Comparison of ENCODE assay signal across 15 cellular contexts in genomic region chr3:47890037-47890831, GRCh38.
DNase-seq lines count a peak whose midpoint lies in the region; ATAC-seq and TF ChIP-seq lines count a peak whose summit lies in the region.
"Had no signal": no experiment of that assay in that cellular context is flagged by ENCODE, and none has a peak within 500 bp of the region (broad histone marks: within the 10 kb centered on the region; RNA-seq: fewer than 3 reads in every experiment).

No MANE protein-coding gene starts in this region.

- H3K36me3 Mint-ChIP-seq in endodermal cell (ENCODE audit: low read depth), result peaks cover 42% of the 10 kb centered on the region

- H3K4me2 ChIP-seq in IMR-90 (ENCODE audit: low read depth, low read length) (no peak overlapping the region), mesenchymal stem cell (ENCODE audit: low read length, poor library complexity, severe bottlenecking) (no peak overlapping the region)

- H3K14ac ChIP-seq in IMR-90 (replicated peaks; ENCODE audit: low read depth, low read length) (no peak overlapping the region; the same call in 1 of the 2 replicates), mesenchymal stem cell (ENCODE audit: low read length in 2 of 2) (no peak overlapping the region)

- H4K5ac ChIP-seq in IMR-90 (ENCODE audit: low read depth, low read length), result peak overlapping the region; percentile 94; the same call in 1 of the 2 replicates

- H3K9me3 Mint-ChIP-seq in endodermal cell, result peaks cover 2% of the 10 kb centered on the region

- H2AK5ac ChIP-seq in IMR-90 (ENCODE audit: low read depth, low read length) (no peak overlapping the region), mesenchymal stem cell (ENCODE audit: low read length, severe bottlenecking) (no peak overlapping the region)

- BruUV-seq in IMR-90 (replicated peaks; lab: Mats Ljungman, UMichigan), result no TSS peak

- H3K9me3 ChIP-seq in IMR-90 (ENCODE audit: control insufficient read depth, insufficient read depth, low read length) (no peaks in the 10 kb centered on the region), endodermal cell (ENCODE audit: control insufficient read depth, low read length) (peaks cover 12% of the 10 kb centered on the region), mesenchymal stem cell (ENCODE audit: control insufficient read depth, low read length) (no peaks in the 10 kb centered on the region), stomach smooth muscle (ENCODE audit: control insufficient read depth in 2 of 2, low read length in 2 of 2) (no peaks in the 10 kb centered on the region), colonic mucosa (no peaks in the 10 kb centered on the region)
- H3K9me3 ChIP-seq: BE2C had no signal

- H2AFZ ChIP-seq in IMR-90 (replicated peaks; ENCODE audit: low read length, poor library complexity), result no peak overlapping the region
- no peak overlapping the region for H2AFZ ChIP-seq in mesenchymal stem cell (ENCODE audit: low read depth, low read length)

- H3K27me3 Mint-ChIP-seq in endodermal cell (ENCODE audit: insufficient read depth), result no peaks in the 10 kb centered on the region

- no CpG with 5 or more reads among the region's 3 CpGs for WGBS in IMR-90 (ENCODE audit: extremely low coverage in 2 of 2, insufficient read length in 1 of 2), 2 experiments
- 60 to 62% methylated on average over 1 to 3 of the region's 3 CpGs for WGBS in endodermal cell (ENCODE audit: insufficient coverage in 1 of 2, insufficient read length in 1 of 2), 2 experiments
- 100% methylated on average over 1 of the region's 3 CpGs for WGBS in mesenchymal stem cell

- H3K27me3 ChIP-seq in IMR-90 (ENCODE audit: control insufficient read depth, insufficient read depth, low read length) (no peaks in the 10 kb centered on the region), endodermal cell (ENCODE audit: control insufficient read depth, insufficient read depth, low read length, poor library complexity, severe bottlenecking) (no peaks in the 10 kb centered on the region), mesenchymal stem cell (ENCODE audit: control insufficient read depth in 1 of 2, insufficient read depth in 1 of 2, low read length in 2 of 2) (no peaks in the 10 kb centered on the region), stomach smooth muscle (ENCODE audit: control insufficient read depth in 1 of 2, insufficient read depth in 2 of 2, low read length in 2 of 2) (no peaks in the 10 kb centered on the region), colonic mucosa (no peaks in the 10 kb centered on the region)
- H3K27me3 ChIP-seq: BE2C, brain microvascular endothelial cell had no signal

- CTCF ChIA-PET in IMR-90 (lab: Yijun Ruan, JAX), result interaction anchor here (0.9 kb wide), 1 partner anchor 31 kb away, joined by 3 read pairs; no protein-coding TSS in a partner anchor

- no peak overlapping the region for H2AK9ac ChIP-seq in IMR-90 (replicated peaks; ENCODE audit: low read depth, low read length, poor library complexity)

- H3K9me1 ChIP-seq in IMR-90 (ENCODE audit: insufficient read depth, low read length), result peaks cover 18% of the 10 kb centered on the region

- dilution Hi-C loops in IMR-90 (cut with HindIII; ENCODE audit: low sequenced_read_pairs, unreplicated experiment), result no loop called here

- TF ChIP-seq POLR2A in IMR-90 (IDR thresholded peaks at IDR 0.05; ENCODE audit: low read depth, low read length), result no peak

- H2BK12ac ChIP-seq in mesenchymal stem cell (ENCODE audit: low read length in 2 of 2), result no peak overlapping the region

- H2BK120ac ChIP-seq in IMR-90 (ENCODE audit: low read depth, low read length) (no peak overlapping the region), mesenchymal stem cell (ENCODE audit: low read depth, low read length) (no peak overlapping the region)

- H3K27ac ChIP-seq in IMR-90 (ENCODE audit: insufficient read depth, low read length), result peak overlapping the region; percentile 42; the same call in 1 of the 2 replicates
- H3K27ac ChIP-seq in endodermal cell (ENCODE audit: low read depth, low read length), result peak overlapping the region; percentile 99
- H3K27ac ChIP-seq in mesenchymal stem cell (ENCODE audit: low read length, poor library complexity, severe bottlenecking), result no peak overlapping the region
- peak overlapping the region; percentile 79 for H3K27ac ChIP-seq in stomach smooth muscle (ENCODE audit: low read length)
- no peak overlapping the region for H3K27ac ChIP-seq in colonic mucosa
- H3K27ac ChIP-seq: brain microvascular endothelial cell had no signal

- H4K91ac ChIP-seq in IMR-90 (ENCODE audit: insufficient read depth, low read depth, low read length), result no peak overlapping the region
- H4K91ac ChIP-seq in mesenchymal stem cell (ENCODE audit: low read length), result no peak overlapping the region

- no peak overlapping the region for H3K4me3 ChIP-seq in IMR-90 (ENCODE audit: insufficient read depth, low read depth, low read length)
- peak overlapping the region; percentile 57 for H3K4me3 ChIP-seq in endodermal cell (ENCODE audit: low read length)
- peak overlapping the region in 1 of 2 experiments; percentile 12 for H3K4me3 ChIP-seq in mesenchymal stem cell (ENCODE audit: insufficient read depth in 1 of 2, low read depth in 1 of 2, low read length in 2 of 2)
- H3K4me3 ChIP-seq in stomach smooth muscle (ENCODE audit: low read length in 2 of 2), result peak overlapping the region; percentile 3 to 40
- H3K4me3 ChIP-seq in colonic mucosa, result no peak overlapping the region

- H3K9ac ChIP-seq in IMR-90 (ENCODE audit: low read depth, low read length) (peak overlapping the region; percentile 56; the same call in 1 of the 2 replicates), endodermal cell (ENCODE audit: extremely low read depth, low read length, poor library complexity, severe bottlenecking) (peak overlapping the region; percentile 22), mesenchymal stem cell (ENCODE audit: low read length) (peak overlapping the region; percentile 57), stomach smooth muscle (ENCODE audit: low read length in 2 of 2) (peak overlapping the region in 1 of 2 donors; percentile 13), colonic mucosa (ENCODE audit: low read depth in 2 of 2, low read length in 2 of 2) (no peak overlapping the region)

- TF ChIP-seq RAD21 in IMR-90 (IDR thresholded peaks at IDR 0.05; ENCODE audit: low read length), result no peak

- in situ Hi-C loops in IMR-90 (cut with MboI; ENCODE audit: low sequenced_read_pairs), result no loop called here

- peaks cover 40% of the 10 kb centered on the region for H3K4me1 Mint-ChIP-seq in endodermal cell

- peaks cover 29 to 68% of the 10 kb centered on the region in 2 experiments for H3K79me1 ChIP-seq in IMR-90 (ENCODE audit: low read depth in 1 of 2, low read length in 2 of 2)
- H3K79me1 ChIP-seq in mesenchymal stem cell (replicated peaks; ENCODE audit: low read length, poor library complexity, severe bottlenecking), result peaks cover 44% of the 10 kb centered on the region

- DNase-seq in IMR-90, result no peak
- no peak for DNase-seq in endodermal cell
- no peak for DNase-seq in mesenchymal stem cell
- no peak for DNase-seq in colonic mucosa
- DNase-seq in AML-193 (lab: John Stamatoyannopoulos, UW), result no peak
- DNase-seq: activated T-cell treated with anti-CD3 and anti-CD28 coated beads for 4 hours, BE2C, brain microvascular endothelial cell, GDM1, NCI-H510A treated with DMSO at 0.1 percent for 48 hours, RPMI8226 had no signal

- H3K4ac ChIP-seq in IMR-90 (ENCODE audit: low read depth, low read length) (no peak overlapping the region), mesenchymal stem cell (ENCODE audit: low read depth in 1 of 2, low read length in 2 of 2) (no peak overlapping the region)

- H3K4me3 Mint-ChIP-seq in endodermal cell, result peak overlapping the region; percentile 7

- H2BK5ac ChIP-seq in IMR-90 (ENCODE audit: low read depth, low read length, poor library complexity, severe bottlenecking) (no peak overlapping the region), mesenchymal stem cell (ENCODE audit: low read depth, low read length, poor library complexity, severe bottlenecking) (no peak overlapping the region)

- ATAC-seq in IMR-90 (ENCODE audit: low read depth) (no peak), GM21717 (IDR thresholded peaks at IDR 0.05; ENCODE audit: unreplicated experiment) (no peak), GM19463 (IDR thresholded peaks at IDR 0.05; ENCODE audit: unreplicated experiment) (no peak)
- ATAC-seq: esophagus mucosa had no signal

- TF ChIP-seq CTCF in IMR-90 (conservative IDR thresholded peaks at IDR 0.05; ENCODE audit: low read depth, low read length) (no peak), endodermal cell (conservative IDR thresholded peaks at IDR 0.05) (no peak), colonic mucosa (IDR thresholded peaks at IDR 0.05) (no peak)

- POLR2A ChIA-PET in IMR-90 (lab: Charles Lee; ENCODE audit: unreplicated experiment), result interaction anchor here (0.6 kb wide), 1 partner anchor 369 kb away, joined by 3 read pairs; no protein-coding TSS in a partner anchor

- H3K18ac ChIP-seq in IMR-90 (ENCODE audit: low read depth, low read length), result no peak overlapping the region
- H3K18ac ChIP-seq in mesenchymal stem cell (ENCODE audit: low read depth in 1 of 2, low read length in 2 of 2), result peak overlapping the region in 1 of 2 experiments; percentile 11

- H3K4me1 ChIP-seq in IMR-90 (ENCODE audit: control insufficient read depth, insufficient read depth, low read length) (peaks cover 7% of the 10 kb centered on the region; the same call in 1 of the 2 replicates), endodermal cell (ENCODE audit: control insufficient read depth, insufficient read depth, low read length) (peaks cover 16% of the 10 kb centered on the region), mesenchymal stem cell (ENCODE audit: control insufficient read depth, insufficient read depth, low read depth, low read length) (no peaks in the 10 kb centered on the region), stomach smooth muscle (ENCODE audit: control insufficient read depth, insufficient read depth, low read length) (peaks cover 21% of the 10 kb centered on the region), colonic mucosa (no peaks in the 10 kb centered on the region)
- H3K4me1 ChIP-seq: BE2C had no signal

- intact Hi-C loops in IMR-90 (cut with micrococcal nuclease), result no loop called here
- intact Hi-C loops in colonic mucosa (cut with DNase I), result no loop called here

- H3K36me3 ChIP-seq in IMR-90 (ENCODE audit: control insufficient read depth, insufficient read depth, low read length) (peaks cover 35% of the 10 kb centered on the region), endodermal cell (ENCODE audit: control insufficient read depth, insufficient read depth, low read length) (peaks cover 70% of the 10 kb centered on the region), mesenchymal stem cell (ENCODE audit: control insufficient read depth in 1 of 2, insufficient read depth in 2 of 2, low read depth in 1 of 2, low read length in 2 of 2) (peaks cover 37 to 62% of the 10 kb centered on the region in 2 experiments), stomach smooth muscle (ENCODE audit: control insufficient read depth in 2 of 2, insufficient read depth in 2 of 2, low read length in 2 of 2) (peaks cover 3 to 10% of the 10 kb centered on the region in 2 donors), colonic mucosa (no peaks in the 10 kb centered on the region)
- H3K36me3 ChIP-seq: BE2C had no signal

- H3K56ac ChIP-seq in IMR-90 (ENCODE audit: extremely low read depth, insufficient read depth, low read length), result no peak overlapping the region

- peak overlapping the region; percentile 67 for H3K27ac Mint-ChIP-seq in endodermal cell

- H2BK20ac ChIP-seq in IMR-90 (ENCODE audit: low read depth, low read length), result no peak overlapping the region

- H3K23ac ChIP-seq in IMR-90 (ENCODE audit: low read depth, low read length) (no peak overlapping the region; the same call in 1 of the 2 replicates), mesenchymal stem cell (ENCODE audit: low read length in 2 of 2) (no peak overlapping the region)

- H4K20me1 ChIP-seq in IMR-90 (ENCODE audit: insufficient read depth, low read length), result peaks cover 11% of the 10 kb centered on the region

- H4K8ac ChIP-seq in IMR-90 (ENCODE audit: low read depth in 2 of 2, low read length in 2 of 2) (0 out of 4 replicates have a peak overlapping the region, but pooled peaks of 1 of the 2 experiments have one; percentile 31), mesenchymal stem cell (ENCODE audit: low read length) (no peak overlapping the region)

- H2BK15ac ChIP-seq in IMR-90 (ENCODE audit: low read depth, low read length) (no peak overlapping the region), mesenchymal stem cell (ENCODE audit: low read depth, poor library complexity, severe bottlenecking) (no peak overlapping the region)

Comparison
In these comparisons a context has a peak if more than half of its experiments do, and no peak if none do; other contexts are left out.
1. H3K27ac ChIP-seq: peak in IMR-90 (single experiment), endodermal cell (single experiment) and stomach smooth muscle (single experiment); none in mesenchymal stem cell (single experiment) and colonic mucosa (single experiment).
2. H3K4me3 ChIP-seq: peak in endodermal cell (single experiment) and stomach smooth muscle (2 of 2); none in IMR-90 (single experiment) and colonic mucosa (single experiment).
3. H3K9ac ChIP-seq: peak in IMR-90 (single experiment), endodermal cell (single experiment) and mesenchymal stem cell (single experiment); none in colonic mucosa (0 of 2).